8 cellular contexts compared by ENCODE assay signal in genomic region chr17:41962768-41963434, GRCh38. TPM values are rescaled to one million over a fixed set of nuclear protein-coding genes. Genes with fewer than 3 reads are reported as not detected.
DNase-seq lines count a peak whose midpoint lies in the region; ATAC-seq and TF ChIP-seq lines count a peak whose summit lies in the region.

No MANE protein-coding gene starts in this region.

- H3K9me2 ChIP-seq in MM.1S (replicated peaks; ENCODE audit: insufficient read depth, low read length) = no peaks in the 10 kb centered on the region

- H3K27me3 ChIP-seq in MM.1S (replicated peaks; ENCODE audit: insufficient read depth, low read length) (no peaks in the 10 kb centered on the region), heart left ventricle (no peaks in the 10 kb centered on the region)

- intact Hi-C loops in heart left ventricle (cut with DNase I) = loop anchor here in 8 of 10 donors (1.0 to 10.0 kb wide), 7 partner anchors 62 to 154 kb away; no protein-coding TSS in a partner anchor

- H3K4me3 ChIP-seq in MM.1S (ENCODE audit: low read length) (no peak overlapping the region), heart left ventricle (no peak overlapping the region)

- H3K79me2 ChIP-seq in MM.1S (ENCODE audit: low read length) = peaks cover 12% of the 10 kb centered on the region

- H2AFZ ChIP-seq in MM.1S (ENCODE audit: low read length) = peak overlapping the region; percentile 40; the same call in 1 of the 2 replicates

- no peak overlapping the region for H3K4me3 Mint-ChIP-seq in activated naive CD8-positive, alpha-beta T cell treated with anti-CD3 and anti-CD28 coated beads for 36 hours

- WGBS in heart left ventricle, 4 donors = 23 to 33% (median 28%) methylated on average over 4 to 9 of the region's 9 CpGs

- H3K9me3 Mint-ChIP-seq in activated naive CD8-positive, alpha-beta T cell treated with anti-CD3 and anti-CD28 coated beads for 36 hours = no peaks in the 10 kb centered on the region

- H3K9me3 ChIP-seq in MM.1S (replicated peaks; ENCODE audit: insufficient read depth, low read length) (no peaks in the 10 kb centered on the region), heart left ventricle (no peaks in the 10 kb centered on the region)

- H3K9ac ChIP-seq in MM.1S (ENCODE audit: low read length) = no peak overlapping the region

- peaks cover 16% of the 10 kb centered on the region for H3K4me1 Mint-ChIP-seq in activated naive CD8-positive, alpha-beta T cell treated with anti-CD3 and anti-CD28 coated beads for 36 hours

- H3K4me1 ChIP-seq in MM.1S (ENCODE audit: low read length) (peaks cover 17% of the 10 kb centered on the region), heart left ventricle (peaks cover 0 to 28% (median 22%) of the 10 kb centered on the region in 12 donors)

- H3F3A ChIP-seq in MM.1S (ENCODE audit: insufficient read depth, low read length) = peaks cover 16% of the 10 kb centered on the region

- H3K27ac Mint-ChIP-seq in activated naive CD8-positive, alpha-beta T cell treated with anti-CD3 and anti-CD28 coated beads for 36 hours = no peak overlapping the region

- no peaks in the 10 kb centered on the region for H4K20me1 ChIP-seq in MM.1S (ENCODE audit: insufficient read depth, low read length)

- TF ChIP-seq CTCF in MM.1S (IDR thresholded peaks at IDR 0.05; ENCODE audit: low read length) (peak; percentile 92), heart left ventricle (IDR thresholded peaks at IDR 0.05) (peak; percentile 78 to 90 (median 86))

- no peaks in the 10 kb centered on the region for H3K27me3 Mint-ChIP-seq in activated naive CD8-positive, alpha-beta T cell treated with anti-CD3 and anti-CD28 coated beads for 36 hours

- H3K36me3 ChIP-seq in MM.1S (replicated peaks; ENCODE audit: insufficient read depth, low read length) (0 out of 2 replicates have a peak, but pooled peaks cover 2% of the 10 kb centered on the region), heart left ventricle (peaks cover 0 to under 1% (median 0%) of the 10 kb centered on the region in 9 donors)

- ATAC-seq in SK-N-SH treated with all-trans-retinoic acid at 6 μM for 48 hours (peak; percentile 52), heart left ventricle (peak; percentile 24 to 36 (median 24)), GM21515 (IDR thresholded peaks at IDR 0.05; ENCODE audit: unreplicated experiment) (no peak), HG03442 (IDR thresholded peaks at IDR 0.05; ENCODE audit: unreplicated experiment) (no peak)

- H3K27ac ChIP-seq in MM.1S (ENCODE audit: low read length) (no peak overlapping the region), heart left ventricle (no peak overlapping the region)

- TF ChIP-seq POLR2A in heart left ventricle (IDR thresholded peaks at IDR 0.05) = no peak

- H3K4me2 ChIP-seq in MM.1S (ENCODE audit: low read depth, low read length) = 0 out of 2 replicates have a peak overlapping the region, but pooled peaks have one; percentile 5

- DNase-seq in DMS79 treated with DMSO at 0.1 percent for 48 hours (lab: John Stamatoyannopoulos, UW) = peak; percentile 31
- DNase-seq in MM.1S = peak; percentile 69
- DNase-seq in activated naive CD8-positive, alpha-beta T cell treated with anti-CD3 and anti-CD28 coated beads for 36 hours = peak; percentile 68
- DNase-seq in heart left ventricle = peak; percentile 73 to 83 (median 79)
- peak; percentile 85 for DNase-seq in retina

- peaks cover 1% of the 10 kb centered on the region for H3K36me3 Mint-ChIP-seq in activated naive CD8-positive, alpha-beta T cell treated with anti-CD3 and anti-CD28 coated beads for 36 hours

TF ChIP-seq in SK-N-SH treated with all-trans-retinoic acid at 6 μM for 48 hours, 23 proteins besides CTCF, POLR2A, EP300 and RAD21 (continues in another document):
- TF ChIP-seq ZFP3 (CRISPR knock-in tag; IDR thresholded peaks at IDR 0.05) (no peak), RARB (CRISPR knock-in tag; IDR thresholded peaks at IDR 0.05) (no peak), ESRRG (CRISPR knock-in tag; IDR thresholded peaks at IDR 0.05) (no peak), BACH2 (CRISPR knock-in tag; IDR thresholded peaks at IDR 0.05; ENCODE audit: borderline replicate concordance) (no peak), PPARA (CRISPR knock-in tag; IDR thresholded peaks at IDR 0.05; ENCODE audit: borderline replicate concordance) (no peak), TCF4 (CRISPR knock-in tag; IDR thresholded peaks at IDR 0.05; ENCODE audit: borderline replicate concordance) (no peak), CSRNP3 (CRISPR knock-in tag; IDR thresholded peaks at IDR 0.05) (no peak), TOX (CRISPR knock-in tag; IDR thresholded peaks at IDR 0.05; ENCODE audit: borderline replicate concordance) (no peak)
- TF ChIP-seq, protein P1, sequence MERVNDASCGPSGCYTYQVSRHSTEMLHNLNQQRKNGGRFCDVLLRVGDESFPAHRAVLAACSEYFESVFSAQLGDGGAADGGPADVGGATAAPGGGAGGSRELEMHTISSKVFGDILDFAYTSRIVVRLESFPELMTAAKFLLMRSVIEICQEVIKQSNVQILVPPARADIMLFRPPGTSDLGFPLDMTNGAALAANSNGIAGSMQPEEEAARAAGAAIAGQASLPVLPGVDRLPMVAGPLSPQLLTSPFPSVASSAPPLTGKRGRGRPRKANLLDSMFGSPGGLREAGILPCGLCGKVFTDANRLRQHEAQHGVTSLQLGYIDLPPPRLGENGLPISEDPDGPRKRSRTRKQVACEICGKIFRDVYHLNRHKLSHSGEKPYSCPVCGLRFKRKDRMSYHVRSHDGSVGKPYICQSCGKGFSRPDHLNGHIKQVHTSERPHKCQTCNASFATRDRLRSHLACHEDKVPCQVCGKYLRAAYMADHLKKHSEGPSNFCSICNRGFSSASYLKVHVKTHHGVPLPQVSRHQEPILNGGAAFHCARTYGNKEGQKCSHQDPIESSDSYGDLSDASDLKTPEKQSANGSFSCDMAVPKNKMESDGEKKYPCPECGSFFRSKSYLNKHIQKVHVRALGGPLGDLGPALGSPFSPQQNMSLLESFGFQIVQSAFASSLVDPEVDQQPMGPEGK (CRISPR knock-in tag; IDR thresholded peaks at IDR 0.05; ENCODE audit: borderline replicate concordance) = no peak
- TF ChIP-seq, protein P2, sequence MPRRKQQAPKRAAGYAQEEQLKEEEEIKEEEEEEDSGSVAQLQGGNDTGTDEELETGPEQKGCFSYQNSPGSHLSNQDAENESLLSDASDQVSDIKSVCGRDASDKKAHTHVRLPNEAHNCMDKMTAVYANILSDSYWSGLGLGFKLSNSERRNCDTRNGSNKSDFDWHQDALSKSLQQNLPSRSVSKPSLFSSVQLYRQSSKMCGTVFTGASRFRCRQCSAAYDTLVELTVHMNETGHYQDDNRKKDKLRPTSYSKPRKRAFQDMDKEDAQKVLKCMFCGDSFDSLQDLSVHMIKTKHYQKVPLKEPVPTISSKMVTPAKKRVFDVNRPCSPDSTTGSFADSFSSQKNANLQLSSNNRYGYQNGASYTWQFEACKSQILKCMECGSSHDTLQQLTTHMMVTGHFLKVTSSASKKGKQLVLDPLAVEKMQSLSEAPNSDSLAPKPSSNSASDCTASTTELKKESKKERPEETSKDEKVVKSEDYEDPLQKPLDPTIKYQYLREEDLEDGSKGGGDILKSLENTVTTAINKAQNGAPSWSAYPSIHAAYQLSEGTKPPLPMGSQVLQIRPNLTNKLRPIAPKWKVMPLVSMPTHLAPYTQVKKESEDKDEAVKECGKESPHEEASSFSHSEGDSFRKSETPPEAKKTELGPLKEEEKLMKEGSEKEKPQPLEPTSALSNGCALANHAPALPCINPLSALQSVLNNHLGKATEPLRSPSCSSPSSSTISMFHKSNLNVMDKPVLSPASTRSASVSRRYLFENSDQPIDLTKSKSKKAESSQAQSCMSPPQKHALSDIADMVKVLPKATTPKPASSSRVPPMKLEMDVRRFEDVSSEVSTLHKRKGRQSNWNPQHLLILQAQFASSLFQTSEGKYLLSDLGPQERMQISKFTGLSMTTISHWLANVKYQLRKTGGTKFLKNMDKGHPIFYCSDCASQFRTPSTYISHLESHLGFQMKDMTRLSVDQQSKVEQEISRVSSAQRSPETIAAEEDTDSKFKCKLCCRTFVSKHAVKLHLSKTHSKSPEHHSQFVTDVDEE (CRISPR knock-in tag; IDR thresholded peaks at IDR 0.05) = no peak

RNA-seq across cellular contexts. Expression of gene CNP, which starts 3.7 kb away (rescaled TPM):
- 10 to 100 TPM; 64.9 to 66.6 TPM for total RNA-seq in activated naive CD8-positive, alpha-beta T cell treated with anti-CD3 and anti-CD28 coated beads for 36 hours
- total RNA-seq in heart left ventricle = 10 to 100 TPM; 23.3 to 49.1 (median 27.5) TPM
- polyA plus RNA-seq in heart left ventricle = 10 to 100 TPM; 19.3 to 31.6 TPM

RNA-seq across cellular contexts. Expression of gene ODAD4, which starts 32.5 kb away (rescaled TPM):
- under 1 TPM; 0.58 to 0.84 TPM for total RNA-seq in activated naive CD8-positive, alpha-beta T cell treated with anti-CD3 and anti-CD28 coated beads for 36 hours
- total RNA-seq in heart left ventricle = under 1 TPM in 8 of 9 donors, not detected in 1; 0.38 to 0.96 (median 0.73) TPM
- polyA plus RNA-seq in heart left ventricle = 1 to 10 TPM in 1 of 2 donors, under 1 TPM in 1; 0.69 to 1.2 TPM

RNA-seq across cellular contexts. Expression of gene ACLY, which starts 44.1 kb away (rescaled TPM):
- 100 to 1,000 TPM; 197 to 202 TPM for total RNA-seq in activated naive CD8-positive, alpha-beta T cell treated with anti-CD3 and anti-CD28 coated beads for 36 hours
- 10 to 100 TPM; 18.2 to 55.5 (median 34.7) TPM for total RNA-seq in heart left ventricle
- polyA plus RNA-seq in heart left ventricle = 10 to 100 TPM in 1 of 2 donors, 1 to 10 TPM in 1; 8.3 to 39.7 TPM

RNA-seq across cellular contexts. Expression of gene DNAJC7, which starts 54.3 kb away (rescaled TPM):
- total RNA-seq in activated naive CD8-positive, alpha-beta T cell treated with anti-CD3 and anti-CD28 coated beads for 36 hours = 100 to 1,000 TPM; 103 to 106 TPM
- total RNA-seq in heart left ventricle = 10 to 100 TPM; 42.5 to 96.5 (median 70.5) TPM
- polyA plus RNA-seq in heart left ventricle = 100 to 1,000 TPM in 1 of 2 donors, 10 to 100 TPM in 1; 83.5 to 103 TPM

RNA-seq across cellular contexts. Expression of gene NKIRAS2, which starts 57.0 kb away (rescaled TPM):
- total RNA-seq in activated naive CD8-positive, alpha-beta T cell treated with anti-CD3 and anti-CD28 coated beads for 36 hours = 10 to 100 TPM; 20.3 to 25.0 TPM
- total RNA-seq in heart left ventricle = 10 to 100 TPM; 50.6 to 78.9 (median 52.8) TPM
- polyA plus RNA-seq in heart left ventricle = 10 to 100 TPM; 66.7 to 73.0 TPM

Comparison
In these comparisons a context has a peak if more than half of its experiments do, and no peak if none do; other contexts are left out.
1. DNase-seq: peak in every context shown above with its lines; median percentile 85 in retina; 79 in heart left ventricle; 69 in MM.1S; 68 in activated naive CD8-positive, alpha-beta T cell treated with anti-CD3 and anti-CD28 coated beads for 36 hours; 31 in DMS79 treated with DMSO at 0.1 percent for 48 hours.
2. ATAC-seq: peak in SK-N-SH treated with all-trans-retinoic acid at 6 μM for 48 hours (single experiment) and heart left ventricle (4 of 4); none in GM21515 (single experiment) and HG03442 (single experiment).